Comparison of ENCODE assay signal across 23 cellular contexts in the genomic region with DNA sequence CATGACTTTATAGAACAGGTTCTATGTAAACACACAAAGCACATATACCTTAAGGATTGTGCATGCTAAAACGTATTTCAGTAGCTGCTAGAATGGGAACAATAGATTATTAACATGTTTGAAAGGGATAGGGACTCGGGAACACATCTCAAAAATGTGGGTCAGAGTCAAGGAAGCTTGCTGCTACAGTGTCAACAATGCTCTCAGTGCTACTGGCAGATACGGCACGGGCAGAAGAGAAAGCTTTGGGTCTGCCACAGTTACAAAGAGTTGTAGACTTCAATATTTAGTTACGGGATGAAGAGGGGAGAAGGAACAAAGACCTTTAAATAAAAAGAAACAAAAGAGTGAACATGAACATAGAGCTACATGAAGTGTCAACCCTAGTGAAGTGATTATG.
DNase-seq lines count a peak whose midpoint lies in the region; ATAC-seq, FAIRE-seq and TF ChIP-seq lines count a peak whose summit lies in the region.
"Had no signal": no experiment of that assay in that cellular context is flagged by ENCODE, and none has a peak within 500 bp of the region (broad histone marks: within the 10 kb centered on the region; RNA-seq: fewer than 3 reads in every experiment).

No MANE protein-coding gene starts in this region.

- in situ Hi-C loops in KBM-7 (cut with MboI; ENCODE audit: low pct_unique_long_range_greater_than_20kb, low sequenced_read_pairs) = no loop called here

- H3K27me3 Mint-ChIP-seq in T-helper 1 cell treated with Interleukin-12 subunit alpha and Interleukin-12 subunit beta and Interleukin-4 antibody, amounts not matched to agents 30 μg/mL and 1 μg/mL, for 36 hours (ENCODE audit: low read depth) = no peaks in the 10 kb centered on the region
- no peaks in the 10 kb centered on the region for H3K27me3 Mint-ChIP-seq in activated CD8-positive, alpha-beta T cell treated with anti-CD3 and anti-CD28 coated beads for 36 hours
- no peaks in the 10 kb centered on the region for H3K27me3 Mint-ChIP-seq in naive B cell

- peaks cover 12% of the 10 kb centered on the region for H3K36me3 Mint-ChIP-seq in T-helper 1 cell treated with Interleukin-12 subunit alpha and Interleukin-12 subunit beta and Interleukin-4 antibody, amounts not matched to agents 30 μg/mL and 1 μg/mL, for 36 hours (ENCODE audit: low read depth)
- H3K36me3 Mint-ChIP-seq in activated CD8-positive, alpha-beta T cell treated with anti-CD3 and anti-CD28 coated beads for 36 hours (ENCODE audit: low read depth) = peaks cover 51% of the 10 kb centered on the region
- H3K36me3 Mint-ChIP-seq in naive B cell = peaks cover 19 to 43% of the 10 kb centered on the region in 2 donors
- H3K36me3 Mint-ChIP-seq: WTC11 had no signal

- no peak for ATAC-seq in activated CD8-positive, alpha-beta T cell treated with anti-CD3 and anti-CD28 coated beads for 36 hours
- ATAC-seq in naive B cell (ENCODE audit: low read depth in 2 of 2) = no peak
- ATAC-seq: HepG2, WTC11 had no signal

- intact Hi-C loops in activated CD8-positive, alpha-beta T cell treated with anti-CD3 and anti-CD28 coated beads for 36 hours (cut with micrococcal nuclease) = no loop called here

- CTCF ChIA-PET in activated CD8-positive, alpha-beta T cell treated with anti-CD3 and anti-CD28 coated beads for 36 hours (lab: Charles Lee) = interaction anchor here (1.1 to 4.4 kb wide), 3 partner anchors 12 to 168 kb away, joined by 3 to 19 read pairs (median 4); no protein-coding TSS in a partner anchor

- peak overlapping the region; percentile 8 for H3K4me3 Mint-ChIP-seq in T-helper 1 cell treated with Interleukin-12 subunit alpha and Interleukin-12 subunit beta and Interleukin-4 antibody, amounts not matched to agents 30 μg/mL and 1 μg/mL, for 36 hours
- peak overlapping the region; percentile 35 for H3K4me3 Mint-ChIP-seq in activated CD8-positive, alpha-beta T cell treated with anti-CD3 and anti-CD28 coated beads for 36 hours
- peak overlapping the region in 3 of 8 donors; percentile 3 to 15 (median 4) for H3K4me3 Mint-ChIP-seq in naive B cell
- H3K4me3 Mint-ChIP-seq: endodermal cell, HFFc6, WTC11 had no signal

- H3K27ac Mint-ChIP-seq in T-helper 1 cell treated with Interleukin-12 subunit alpha and Interleukin-12 subunit beta and Interleukin-4 antibody, amounts not matched to agents 30 μg/mL and 1 μg/mL, for 36 hours = no peak overlapping the region
- peak overlapping the region; percentile 79 for H3K27ac Mint-ChIP-seq in activated CD8-positive, alpha-beta T cell treated with anti-CD3 and anti-CD28 coated beads for 36 hours
- peak overlapping the region; percentile 39 to 93 (median 82) for H3K27ac Mint-ChIP-seq in naive B cell
- H3K27ac Mint-ChIP-seq: HFFc6 had no signal

- POLR2A ChIA-PET in activated CD8-positive, alpha-beta T cell treated with anti-CD3 and anti-CD28 coated beads for 36 hours (lab: Charles Lee) = interaction anchor here (0.9 kb wide), 1 partner anchor 9 kb away, joined by 3 read pairs; no protein-coding TSS in a partner anchor

- H3K4me1 Mint-ChIP-seq in T-helper 1 cell treated with Interleukin-12 subunit alpha and Interleukin-12 subunit beta and Interleukin-4 antibody, amounts not matched to agents 30 μg/mL and 1 μg/mL, for 36 hours (ENCODE audit: low read depth) = peaks cover 34% of the 10 kb centered on the region
- peaks cover 74% of the 10 kb centered on the region for H3K4me1 Mint-ChIP-seq in activated CD8-positive, alpha-beta T cell treated with anti-CD3 and anti-CD28 coated beads for 36 hours (ENCODE audit: low read depth)
- H3K4me1 Mint-ChIP-seq in naive B cell = peaks cover 52 to 86% (median 79%) of the 10 kb centered on the region in 3 donors
- H3K4me1 Mint-ChIP-seq: endodermal cell, WTC11 had no signal

- no peak for DNase-seq in T-helper 1 cell
- peak; percentile 64 for DNase-seq in DMS153 treated with DMSO at 0.1 percent for 48 hours (lab: John Stamatoyannopoulos, UW; ENCODE audit: unreplicated experiment)
- DNase-seq in activated CD8-positive, alpha-beta T cell treated with anti-CD3 and anti-CD28 coated beads for 36 hours = no peak
- DNase-seq in naive B cell = no peak
- no peak for DNase-seq in islet precursor cell
- no peak for DNase-seq in KBM-7
- no peak for DNase-seq in RCC 7860 (ENCODE audit: low spot score)
- DNase-seq: activated gamma-delta T cell, endodermal cell, HFFc6, kidney glomerular epithelial cell, mammary epithelial cell, NCI-H1417 treated with DMSO at 0.1 percent for 48 hours, NCI-H2171, occipital lobe, retina, spleen had no signal

- TF ChIP-seq CTCF in activated CD8-positive, alpha-beta T cell treated with anti-CD3 and anti-CD28 coated beads for 36 hours (IDR thresholded peaks at IDR 0.05) = no peak

- FAIRE-seq in RCC 7860 (lab: Jason Lieb, UNC) = no peak
- FAIRE-seq: A204.1, colon, G401.6, HepG2 had no signal

- H3K9me3 Mint-ChIP-seq in T-helper 1 cell treated with Interleukin-12 subunit alpha and Interleukin-12 subunit beta and Interleukin-4 antibody, amounts not matched to agents 30 μg/mL and 1 μg/mL, for 36 hours = no peaks in the 10 kb centered on the region
- H3K9me3 Mint-ChIP-seq in activated CD8-positive, alpha-beta T cell treated with anti-CD3 and anti-CD28 coated beads for 36 hours = no peaks in the 10 kb centered on the region
- H3K9me3 Mint-ChIP-seq in naive B cell = peaks cover 0 to 4% (median 0%) of the 10 kb centered on the region in 7 donors
- H3K9me3 Mint-ChIP-seq: endodermal cell, WTC11 had no signal
